Comparison of ENCODE assay signal across 26 cellular contexts in the genomic region with DNA sequence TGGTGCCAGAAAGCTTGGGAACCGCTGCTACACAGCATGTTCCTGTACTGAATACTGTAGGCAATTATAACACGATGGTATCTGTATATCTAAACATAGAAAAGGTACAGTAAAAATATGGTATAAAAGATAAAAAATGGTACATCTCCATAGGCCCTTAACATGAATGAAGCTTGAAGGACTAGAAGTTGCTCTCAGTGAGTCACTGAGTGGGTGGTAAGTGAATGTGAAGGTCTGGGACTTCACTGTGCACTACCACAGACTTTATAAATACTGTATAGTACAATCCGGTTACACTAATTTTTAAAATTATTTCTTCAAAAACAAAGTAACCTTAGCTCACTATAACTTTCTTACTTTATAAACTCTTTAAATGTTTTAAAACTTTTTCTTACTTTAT.
A peak's percentile ranks its signal among the peaks of the same experiment; 100 is the strongest.
DNase-seq lines count a peak whose midpoint lies in the region; TF ChIP-seq lines count a peak whose summit lies in the region.
"Had no signal": no experiment of that assay in that cellular context is flagged by ENCODE, and none has a peak within 500 bp of the region (broad histone marks: within the 10 kb centered on the region; RNA-seq: fewer than 3 reads in every experiment).

No MANE protein-coding gene starts in this region.

- no peaks in the 10 kb centered on the region for H3K36me3 ChIP-seq in brain microvascular endothelial cell (replicated peaks)
- H3K36me3 ChIP-seq: BLaER1, HAP-1 had no signal

- in situ Hi-C loops in brain microvascular endothelial cell (cut with HindIII; ENCODE audit: low pct_ligation_motif_present, low sequenced_read_pairs) = no loop called here

- DNase-seq in RKO (ENCODE audit: low spot score) (peak; percentile 7), brain microvascular endothelial cell (peak; percentile 43), foreskin fibroblast (peak; percentile 32 to 60), middle frontal gyrus (ENCODE audit: extremely low spot score, low spot score) (no peak), NCI-H2171 (lab: John Stamatoyannopoulos, UW) (no peak), HK-2 (ENCODE audit: unreplicated experiment) (no peak), SIG-M5 (lab: John Stamatoyannopoulos, UW) (no peak)
- DNase-seq: ACHN; Caco-2; CD4-positive, alpha-beta memory T cell; DMS 273 treated with DMSO at 0.1 percent for 48 hours; DND-41; KBM-7; NCI-H1105; NCI-H146; NCI-H2029; NCI-H2171 treated with DMSO at 0.1 percent for 48 hours; NCI-H446; NCI-H526; OCI-M1; SHP77 had no signal

- H3K4me3 ChIP-seq in brain microvascular endothelial cell (ENCODE audit: low read depth, low read length) (no peak overlapping the region), foreskin fibroblast (ENCODE audit: low read depth in 1 of 2, low read length in 2 of 2) (no peak overlapping the region)
- H3K4me3 ChIP-seq: BLaER1, GM23338, HAP-1, SK-N-MC had no signal

- no peak overlapping the region for H3K27ac ChIP-seq in brain microvascular endothelial cell
- H3K27ac ChIP-seq: BLaER1, HL-60, SK-N-MC had no signal

- TF ChIP-seq CTCF in brain microvascular endothelial cell (IDR thresholded peaks at IDR 0.05; ENCODE audit: low read depth, low read length, missing control alignments) = no peak
- no peak for TF ChIP-seq CTCF in foreskin fibroblast (IDR thresholded peaks at IDR 0.05; ENCODE audit: low read depth, low read length)

- H3K27me3 ChIP-seq in brain microvascular endothelial cell (replicated peaks) = no peaks in the 10 kb centered on the region
- H3K27me3 ChIP-seq: BLaER1 had no signal

Comparison
In these comparisons a context has a peak if more than half of its experiments do, and no peak if none do; other contexts are left out.
1. DNase-seq: peak in RKO (single experiment), brain microvascular endothelial cell (single experiment) and foreskin fibroblast (2 of 2); none in middle frontal gyrus (single experiment), NCI-H2171 (single experiment), HK-2 (single experiment) and SIG-M5 (single experiment).